8 cellular contexts compared by ENCODE assay signal in genomic region chr2:8543412-8544167, GRCh38.
DNase-seq lines count a peak whose midpoint lies in the region; ATAC-seq lines count a peak whose summit lies in the region.

No MANE protein-coding gene starts in this region.

- H3K4me1 Mint-ChIP-seq in activated T-cell treated with anti-CD3 and anti-CD28 coated beads, Interleukin-2, amount 50 U/mL, for 24 hours (ENCODE audit: low read depth) = peaks cover 88% of the 10 kb centered on the region

- peak overlapping the region; percentile 99 for H3K27ac Mint-ChIP-seq in activated T-cell treated with anti-CD3 and anti-CD28 coated beads, Interleukin-2, amount 50 U/mL, for 24 hours

- H3K4me3 Mint-ChIP-seq in activated T-cell treated with anti-CD3 and anti-CD28 coated beads, Interleukin-2, amount 50 U/mL, for 24 hours = peak overlapping the region; percentile 61

- no peaks in the 10 kb centered on the region for H3K27me3 Mint-ChIP-seq in activated T-cell treated with anti-CD3 and anti-CD28 coated beads, Interleukin-2, amount 50 U/mL, for 24 hours

- no peaks in the 10 kb centered on the region for H3K9me3 Mint-ChIP-seq in activated T-cell treated with anti-CD3 and anti-CD28 coated beads, Interleukin-2, amount 50 U/mL, for 24 hours

- H3K36me3 Mint-ChIP-seq in activated T-cell treated with anti-CD3 and anti-CD28 coated beads, Interleukin-2, amount 50 U/mL, for 24 hours (ENCODE audit: low read depth) = no peaks in the 10 kb centered on the region

- peak; percentile 65 for ATAC-seq in HG02840 (IDR thresholded peaks at IDR 0.05; ENCODE audit: low FRiP score, unreplicated experiment)
- peak; percentile 54 for ATAC-seq in Right ventricle myocardium superior (ENCODE audit: poor library complexity)

- DNase-seq in NCI-H2107 treated with DMSO at 0.1 percent for 48 hours (lab: John Stamatoyannopoulos, UW; ENCODE audit: unreplicated experiment) (peak; percentile 10), NCI-H2107 (lab: John Stamatoyannopoulos, UW) (no peak), NOMO-1 (lab: John Stamatoyannopoulos, UW; ENCODE audit: unreplicated experiment in 2 of 2) (peak; percentile 95 to 99), Right ventricle myocardium superior (peak; percentile 81), NCI-H446 (lab: John Stamatoyannopoulos, UW) (no peak)
- DNase-seq in activated T-cell treated with anti-CD3 and anti-CD28 coated beads, Interleukin-2, amount 50 U/mL, for 24 hours = peak; percentile 84
- peak; percentile 69 to 84 (median 74) for DNase-seq in stimulated activated CD4-positive, alpha-beta T cell treated with anti-CD3 and anti-CD28 coated beads, Interleukin-12 subunit alpha, Interleukin-12 subunit beta, amount 100 ng/mL, for 48 hours (ENCODE audit: low read depth in 2 of 3, low spot score in 1 of 3)

- intact Hi-C loops in Right ventricle myocardium superior (cut with DNase I) = loop anchor here (10.0 kb wide), 1 partner anchor 71 kb away; no protein-coding TSS in a partner anchor

Comparison
In these comparisons a context has a peak if more than half of its experiments do, and no peak if none do; other contexts are left out.
1. DNase-seq: peak in NCI-H2107 treated with DMSO at 0.1 percent for 48 hours (single experiment), NOMO-1 (2 of 2), activated T-cell treated with anti-CD3 and anti-CD28 coated beads, Interleukin-2, amount 50 U/mL, for 24 hours (single experiment), Right ventricle myocardium superior (single experiment) and stimulated activated CD4-positive, alpha-beta T cell treated with anti-CD3 and anti-CD28 coated beads, Interleukin-12 subunit alpha, Interleukin-12 subunit beta, amount 100 ng/mL, for 48 hours (3 of 3); none in NCI-H2107 (single experiment) and NCI-H446 (0 of 2).